ENCODE assay signal across 1 cellular context in the genomic region with DNA sequence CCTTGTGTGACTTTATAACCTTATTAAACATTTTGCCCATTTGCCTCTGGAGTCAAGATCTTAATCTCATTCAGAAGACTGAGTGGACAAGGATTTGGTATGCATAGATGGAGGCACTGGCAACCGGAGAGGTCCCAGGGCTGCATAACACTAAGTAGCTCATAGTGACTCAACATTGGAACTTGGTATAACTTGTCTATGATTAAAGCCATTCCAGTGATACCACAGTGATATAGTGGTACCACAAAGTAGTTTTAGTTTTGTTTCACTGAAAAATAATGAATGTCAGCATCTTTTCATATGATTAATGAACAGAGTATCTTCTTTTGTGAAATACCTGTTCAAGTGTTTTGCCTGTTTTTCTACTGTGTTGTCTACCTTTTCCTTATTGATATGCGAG.
TF ChIP-seq lines count a peak whose summit lies in the region.

No MANE protein-coding gene starts in this region.

TF ChIP-seq in H1, 55 proteins besides CTCF, POLR2A, EP300 and RAD21:
- TF ChIP-seq BACH1 (IDR thresholded peaks at IDR 0.05; ENCODE audit: low read length) (no peak), CBX5 (IDR thresholded peaks at IDR 0.05; ENCODE audit: low read depth, low read length) (no peak)
TF ChIP-seq in H1: peak in this region for 0.
